23 cellular contexts compared by ENCODE assay signal in genomic region chr11:19734171-19734570, GRCh38. TPM values are rescaled to one million over a fixed set of nuclear protein-coding genes. Genes with fewer than 3 reads are reported as not detected.
DNase-seq lines count a peak whose midpoint lies in the region; ATAC-seq and TF ChIP-seq lines count a peak whose summit lies in the region.
"Had no signal": no experiment of that assay in that cellular context is flagged by ENCODE, and none has a peak within 500 bp of the region (broad histone marks: within the 10 kb centered on the region; RNA-seq: fewer than 3 reads in every experiment).

No MANE protein-coding gene starts in this region.

- no peak overlapping the region for H3K4me3 ChIP-seq in dorsolateral prefrontal cortex
- H3K4me3 ChIP-seq in thoracic aorta = no peak overlapping the region
- H3K4me3 ChIP-seq: MG63 had no signal

- no peak overlapping the region for H3K27ac Mint-ChIP-seq in activated T-cell treated with anti-CD3 and anti-CD28 coated beads, Interleukin-2, amount 50 U/mL, for 24 hours

- H3K27me3 ChIP-seq in dorsolateral prefrontal cortex (no peaks in the 10 kb centered on the region), thoracic aorta (replicated peaks; ENCODE audit: insufficient read depth) (no peaks in the 10 kb centered on the region)
- H3K27me3 ChIP-seq: MG63 had no signal

- ATAC-seq in thoracic aorta (ENCODE audit: insufficient number of reproducible peaks, low FRiP score, low read depth) (no peak), GM19455 (IDR thresholded peaks at IDR 0.05; ENCODE audit: unreplicated experiment) (no peak), GM18511 (IDR thresholded peaks at IDR 0.05; ENCODE audit: unreplicated experiment) (no peak)
- ATAC-seq: HCT116 had no signal

- H3K9me3 Mint-ChIP-seq in activated T-cell treated with anti-CD3 and anti-CD28 coated beads, Interleukin-2, amount 50 U/mL, for 24 hours = no peaks in the 10 kb centered on the region
- H3K9me3 Mint-ChIP-seq: CD8-positive, alpha-beta memory T cell; IgD-negative memory B cell had no signal

- no peaks in the 10 kb centered on the region for H3K4me1 Mint-ChIP-seq in activated T-cell treated with anti-CD3 and anti-CD28 coated beads, Interleukin-2, amount 50 U/mL, for 24 hours (ENCODE audit: low read depth)
- H3K4me1 Mint-ChIP-seq: CD8-positive, alpha-beta memory T cell; IgD-negative memory B cell had no signal

- peaks cover 67 to 99% of the 10 kb centered on the region in 2 donors for H3K4me1 ChIP-seq in thoracic aorta (ENCODE audit: control insufficient read depth in 1 of 2, low read depth in 2 of 2)

- intact Hi-C loops in dorsolateral prefrontal cortex (cut with DNase I) = no loop called here

- no peaks in the 10 kb centered on the region for H3K9me3 ChIP-seq in thoracic aorta
- H3K9me3 ChIP-seq: MG63 had no signal

- DNase-seq in HCEC 1CT = peak; percentile 37
- no peak for DNase-seq in dorsolateral prefrontal cortex
- peak; percentile 17 for DNase-seq in hepatic stellate cell (ENCODE audit: low spot score)
- no peak for DNase-seq in thoracic aorta (ENCODE audit: low spot score)
- DNase-seq in activated T-cell treated with anti-CD3 and anti-CD28 coated beads, Interleukin-2, amount 50 U/mL, for 24 hours = no peak
- no peak for DNase-seq in stimulated activated CD4-positive, alpha-beta T cell treated with anti-CD3 and anti-CD28 coated beads, Interleukin-4, amount 100 ng/mL, for 24 hours
- DNase-seq: C1 segment of cervical spinal cord; CD8-positive, alpha-beta memory T cell; DMS79 treated with DMSO at 0.1 percent for 48 hours; Karpas-422; MG63; NCI-H1092; NCI-H146; NCI-H2081; NCI-H2171 treated with DMSO at 0.1 percent for 48 hours; NCI-H510A; NCI-H748 treated with DMSO at 0.1 percent for 48 hours; SHP77 had no signal

- H3K4me3 Mint-ChIP-seq in activated T-cell treated with anti-CD3 and anti-CD28 coated beads, Interleukin-2, amount 50 U/mL, for 24 hours = no peak overlapping the region
- H3K4me3 Mint-ChIP-seq: CD8-positive, alpha-beta memory T cell; IgD-negative memory B cell had no signal

- H3K36me3 ChIP-seq in thoracic aorta = no peaks in the 10 kb centered on the region

- H3K36me3 Mint-ChIP-seq in activated T-cell treated with anti-CD3 and anti-CD28 coated beads, Interleukin-2, amount 50 U/mL, for 24 hours (ENCODE audit: low read depth) = no peaks in the 10 kb centered on the region
- H3K36me3 Mint-ChIP-seq: IgD-negative memory B cell had no signal

- peak overlapping the region in 33 of 59 donors; percentile 1 to 90 (median 73) for H3K27ac ChIP-seq in dorsolateral prefrontal cortex
- peak overlapping the region; percentile 81 to 94 for H3K27ac ChIP-seq in thoracic aorta

- H3K27me3 Mint-ChIP-seq in activated T-cell treated with anti-CD3 and anti-CD28 coated beads, Interleukin-2, amount 50 U/mL, for 24 hours = no peaks in the 10 kb centered on the region

- TF ChIP-seq CTCF in dorsolateral prefrontal cortex (IDR thresholded peaks at IDR 0.05 in 54 of 56, conservative IDR thresholded peaks at IDR 0.05 in 2 of 56; ENCODE audit: low read depth in 1 of 56, partially characterized antibody in 56 of 56) = no peak
- no peak for TF ChIP-seq CTCF in thoracic aorta (IDR thresholded peaks at IDR 0.05)

RNA-seq across cellular contexts. Expression of gene NAV2, which starts 21.5 kb away (rescaled TPM):
- total RNA-seq in dorsolateral prefrontal cortex = 100 to 1,000 TPM in 5 of 120 experiments, 10 to 100 TPM in 115; 43.9 to 157 (median 68.6) TPM
- 100 to 1,000 TPM; 125 to 230 TPM for total RNA-seq in thoracic aorta
- total RNA-seq: A673 had no signal

Comparison
In these comparisons a context has a peak if more than half of its experiments do, and no peak if none do; other contexts are left out.
1. DNase-seq: peak in HCEC 1CT (single experiment) and hepatic stellate cell (single experiment); none in dorsolateral prefrontal cortex (0 of 10), thoracic aorta (single experiment), activated T-cell treated with anti-CD3 and anti-CD28 coated beads, Interleukin-2, amount 50 U/mL, for 24 hours (single experiment) and stimulated activated CD4-positive, alpha-beta T cell treated with anti-CD3 and anti-CD28 coated beads, Interleukin-4, amount 100 ng/mL, for 24 hours (single experiment).